In the genomic region with DNA sequence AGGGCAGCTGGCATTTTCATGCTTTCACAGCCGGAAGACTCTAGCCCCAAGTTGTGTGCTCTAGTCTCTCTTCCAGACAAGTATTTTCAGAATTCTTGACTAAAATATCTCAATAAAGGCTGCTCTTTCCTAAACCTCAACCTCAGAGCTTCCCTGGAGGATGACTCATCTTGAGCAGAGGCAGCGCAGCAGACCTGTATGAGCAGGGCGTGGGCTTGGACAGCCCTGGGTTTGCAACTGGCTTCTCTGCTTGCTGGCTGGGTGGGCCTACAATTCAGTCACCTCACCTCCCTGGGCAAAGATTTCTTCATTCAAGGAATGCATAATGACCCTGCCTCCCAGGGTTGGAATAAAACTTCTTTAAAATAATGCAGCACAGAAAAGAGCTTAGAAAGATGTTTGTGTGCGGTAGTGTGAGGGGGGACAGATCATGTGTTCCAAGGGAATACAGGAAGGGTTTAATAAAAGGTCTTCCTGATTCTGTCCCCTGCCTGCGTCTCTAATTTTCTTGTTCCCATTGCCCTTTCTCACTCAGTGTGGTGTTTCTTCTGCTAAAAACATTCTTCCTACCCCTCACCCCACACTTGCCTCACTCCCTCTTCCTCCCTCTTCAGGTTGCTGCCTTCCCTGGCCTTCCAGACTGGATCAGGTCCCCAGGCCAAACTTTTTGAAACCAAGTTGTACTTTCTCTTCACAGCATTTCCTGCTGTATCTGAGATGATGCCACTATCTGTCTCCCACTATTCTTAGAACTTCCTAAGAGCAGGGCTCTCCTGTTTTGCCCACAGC, we compare ENCODE assay signal across 11 cellular contexts. TPM values are rescaled to one million over a fixed set of nuclear protein-coding genes. Genes with fewer than 3 reads are reported as not detected.
DNase-seq lines count a peak whose midpoint lies in the region; ATAC-seq and TF ChIP-seq lines count a peak whose summit lies in the region.
"Had no signal": no experiment of that assay in that cellular context is flagged by ENCODE, and none has a peak within 500 bp of the region (broad histone marks: within the 10 kb centered on the region; RNA-seq: fewer than 3 reads in every experiment).

No MANE protein-coding gene starts in this region.

- 59% methylated on average over 5 of the region's 5 CpGs for WGBS in hepatocyte (ENCODE audit: low lambda C conversion rate, missing lambda C conversion rate)

- no peaks in the 10 kb centered on the region for H3K36me3 Mint-ChIP-seq in activated CD4-positive, alpha-beta T cell treated with anti-CD3 and anti-CD28 coated beads, Interleukin-2, amount 10 ng/mL, durations not matched to agents 7 days and 5 days (ENCODE audit: low read depth)
- H3K36me3 Mint-ChIP-seq in activated CD4-positive, alpha-beta memory T cell treated with anti-CD3 and anti-CD28 coated beads, Interleukin-2, amount 10 ng/mL, durations not matched to agents 7 days and 5 days (ENCODE audit: low read depth) = no peaks in the 10 kb centered on the region
- H3K36me3 Mint-ChIP-seq: CD4-positive, alpha-beta memory T cell had no signal

- H3K4me1 ChIP-seq in ACC112 (ENCODE audit: control insufficient read depth, insufficient read depth, low read length, unreplicated experiment) (peaks cover 29% of the 10 kb centered on the region), HEK293 (ENCODE audit: control insufficient read depth, insufficient read depth, low read length) (no peaks in the 10 kb centered on the region), adipocyte (ENCODE audit: control insufficient read depth, insufficient read depth, low read length) (peaks cover 27% of the 10 kb centered on the region), hepatocyte (ENCODE audit: insufficient read depth) (peaks cover 24% of the 10 kb centered on the region)
- H3K4me1 ChIP-seq: colonic mucosa had no signal

- no peaks in the 10 kb centered on the region for H3K9me2 ChIP-seq in hepatocyte (replicated peaks; ENCODE audit: insufficient read depth)

- H3K27me3 ChIP-seq in ACC112 (ENCODE audit: insufficient read depth, low read length) (peaks cover 2% of the 10 kb centered on the region; the same call in 1 of the 2 replicates), adipocyte (replicated peaks; ENCODE audit: control insufficient read depth, insufficient read depth, low read length) (peaks cover 5% of the 10 kb centered on the region), hepatocyte (no peaks in the 10 kb centered on the region)
- H3K27me3 ChIP-seq: colonic mucosa had no signal

- no peak for ATAC-seq in GM19328 (IDR thresholded peaks at IDR 0.05; ENCODE audit: unreplicated experiment)

- TF ChIP-seq CTCF in HEK293 (tag by site-specific recombination; IDR thresholded peaks at IDR 0.05) = no peak
- TF ChIP-seq CTCF in hepatocyte (IDR thresholded peaks at IDR 0.05; ENCODE audit: poor library complexity) = no peak

- H4K20me1 ChIP-seq in hepatocyte (ENCODE audit: insufficient read depth, poor library complexity, severe bottlenecking) = no peaks in the 10 kb centered on the region

- H2AFZ ChIP-seq in ACC112 (ENCODE audit: low read length, unreplicated experiment) (no peak overlapping the region), hepatocyte (no peak overlapping the region)

- H3K4me2 ChIP-seq in hepatocyte = peak overlapping the region; percentile 38

- H3K27ac Mint-ChIP-seq in activated CD4-positive, alpha-beta T cell treated with anti-CD3 and anti-CD28 coated beads, Interleukin-2, amount 10 ng/mL, durations not matched to agents 7 days and 5 days = no peak overlapping the region
- no peak overlapping the region for H3K27ac Mint-ChIP-seq in activated CD4-positive, alpha-beta memory T cell treated with anti-CD3 and anti-CD28 coated beads, Interleukin-2, amount 10 ng/mL, durations not matched to agents 7 days and 5 days
- H3K27ac Mint-ChIP-seq: CD4-positive, alpha-beta memory T cell had no signal

- no peak overlapping the region for H3K4me3 Mint-ChIP-seq in activated CD4-positive, alpha-beta T cell treated with anti-CD3 and anti-CD28 coated beads, Interleukin-2, amount 10 ng/mL, durations not matched to agents 7 days and 5 days
- H3K4me3 Mint-ChIP-seq in activated CD4-positive, alpha-beta memory T cell treated with anti-CD3 and anti-CD28 coated beads, Interleukin-2, amount 10 ng/mL, durations not matched to agents 7 days and 5 days = no peak overlapping the region
- H3K4me3 Mint-ChIP-seq: CD4-positive, alpha-beta memory T cell had no signal

- no peaks in the 10 kb centered on the region for H3K9me3 Mint-ChIP-seq in activated CD4-positive, alpha-beta T cell treated with anti-CD3 and anti-CD28 coated beads, Interleukin-2, amount 10 ng/mL, durations not matched to agents 7 days and 5 days
- H3K9me3 Mint-ChIP-seq in activated CD4-positive, alpha-beta memory T cell treated with anti-CD3 and anti-CD28 coated beads, Interleukin-2, amount 10 ng/mL, durations not matched to agents 7 days and 5 days = no peaks in the 10 kb centered on the region

- H3K9ac ChIP-seq in adipocyte (ENCODE audit: low read length) = peak overlapping the region; percentile 45

- no peaks in the 10 kb centered on the region for H3K79me2 ChIP-seq in ACC112 (ENCODE audit: control insufficient read depth, insufficient read depth, low read length, unreplicated experiment)
- no peaks in the 10 kb centered on the region for H3K79me2 ChIP-seq in hepatocyte

- CTCF ChIA-PET in HEK293 (lab: Yijun Ruan, JAX) = interaction anchor here (0.5 kb wide), 1 partner anchor 27 kb away, joined by 4 read pairs; no protein-coding TSS in a partner anchor
- CTCF ChIA-PET in activated CD4-positive, alpha-beta T cell treated with anti-CD3 and anti-CD28 coated beads, Interleukin-2, amount 10 ng/mL, durations not matched to agents 7 days and 5 days (lab: Charles Lee) = interaction anchor here (1.0 kb wide), 1 partner anchor 11 kb away, joined by 3 read pairs; no protein-coding TSS in a partner anchor
- CTCF ChIA-PET in activated CD4-positive, alpha-beta memory T cell treated with anti-CD3 and anti-CD28 coated beads, Interleukin-2, amount 10 ng/mL, durations not matched to agents 7 days and 5 days (lab: Charles Lee) = no interaction called here

- H3K27ac ChIP-seq in ACC112 (ENCODE audit: low read depth, low read length) (peak overlapping the region; percentile 67), HEK293 (ENCODE audit: extremely low read depth, low read depth, low read length) (no peak overlapping the region), hepatocyte (peak overlapping the region; percentile 87)
- H3K27ac ChIP-seq: colonic mucosa had no signal

- H3K36me3 ChIP-seq in ACC112 (ENCODE audit: insufficient read depth, low read length) (no peaks in the 10 kb centered on the region), HEK293 (ENCODE audit: control insufficient read depth in 2 of 2, insufficient read depth in 1 of 2, low read length in 2 of 2) (no peaks in the 10 kb centered on the region), adipocyte (ENCODE audit: control insufficient read depth, insufficient read depth, low read length, severe bottlenecking) (no peaks in the 10 kb centered on the region), hepatocyte (replicated peaks; ENCODE audit: insufficient read depth, low read depth) (no peaks in the 10 kb centered on the region)
- H3K36me3 ChIP-seq: colonic mucosa had no signal

- H3K4me3 ChIP-seq in ACC112 (ENCODE audit: low read depth, low read length) (no peak overlapping the region), HEK293 (ENCODE audit: low read depth, low read length) (no peak overlapping the region), adipocyte (ENCODE audit: low read length) (peak overlapping the region; percentile 50), hepatocyte (no peak overlapping the region)
- H3K4me3 ChIP-seq: colonic mucosa had no signal

- H3K9me3 ChIP-seq in HEK293 (ENCODE audit: control insufficient read depth, insufficient read depth, low read depth, low read length) = no peaks in the 10 kb centered on the region
- H3K9me3 ChIP-seq in adipocyte (ENCODE audit: control insufficient read depth, low read length) = no peaks in the 10 kb centered on the region
- no peaks in the 10 kb centered on the region for H3K9me3 ChIP-seq in hepatocyte (ENCODE audit: low read depth)
- H3K9me3 ChIP-seq: colonic mucosa had no signal

- POLR2A ChIA-PET in HEK293 (lab: Yijun Ruan, JAX) = interaction anchor here (0.9 to 1.6 kb wide), 2 partner anchors 11 to 252 kb away, joined by 3 read pairs; partner anchors contain the start of genes MRPS27 and PTCD2
- POLR2A ChIA-PET in activated CD4-positive, alpha-beta T cell treated with anti-CD3 and anti-CD28 coated beads, Interleukin-2, amount 10 ng/mL, durations not matched to agents 7 days and 5 days (lab: Charles Lee) = interaction anchor here (0.7 kb wide), 1 partner anchor 10 kb away, joined by 6 read pairs; no protein-coding TSS in a partner anchor
- POLR2A ChIA-PET in activated CD4-positive, alpha-beta memory T cell treated with anti-CD3 and anti-CD28 coated beads, Interleukin-2, amount 10 ng/mL, durations not matched to agents 7 days and 5 days (lab: Charles Lee) = no interaction called here

- peaks cover 4% of the 10 kb centered on the region for H3K27me3 Mint-ChIP-seq in activated CD4-positive, alpha-beta T cell treated with anti-CD3 and anti-CD28 coated beads, Interleukin-2, amount 10 ng/mL, durations not matched to agents 7 days and 5 days
- peaks cover 5% of the 10 kb centered on the region for H3K27me3 Mint-ChIP-seq in activated CD4-positive, alpha-beta memory T cell treated with anti-CD3 and anti-CD28 coated beads, Interleukin-2, amount 10 ng/mL, durations not matched to agents 7 days and 5 days

- peak; percentile 90 for DNase-seq in adipocyte (ENCODE audit: low read depth)
- DNase-seq in hepatocyte (ENCODE audit: low spot score) = peak; percentile 77
- no peak for DNase-seq in activated CD4-positive, alpha-beta T cell treated with anti-CD3 and anti-CD28 coated beads, Interleukin-2, amount 10 ng/mL, durations not matched to agents 7 days and 5 days
- DNase-seq in activated CD4-positive, alpha-beta memory T cell treated with anti-CD3 and anti-CD28 coated beads, Interleukin-2, amount 10 ng/mL, durations not matched to agents 7 days and 5 days = no peak
- DNase-seq in CD1c-positive myeloid dendritic cell (ENCODE audit: extremely low spot score) = no peak
- DNase-seq: CD4-positive, alpha-beta memory T cell; colonic mucosa; GOT3 had no signal

- H3K4me1 Mint-ChIP-seq in activated CD4-positive, alpha-beta T cell treated with anti-CD3 and anti-CD28 coated beads, Interleukin-2, amount 10 ng/mL, durations not matched to agents 7 days and 5 days = no peaks in the 10 kb centered on the region
- no peaks in the 10 kb centered on the region for H3K4me1 Mint-ChIP-seq in activated CD4-positive, alpha-beta memory T cell treated with anti-CD3 and anti-CD28 coated beads, Interleukin-2, amount 10 ng/mL, durations not matched to agents 7 days and 5 days
- H3K4me1 Mint-ChIP-seq: CD4-positive, alpha-beta memory T cell had no signal

TF ChIP-seq in HEK293, 187 proteins besides CTCF, POLR2A, EP300 and RAD21 (continues in another document):
- no peak for TF ChIP-seq ZNF610 (tag by site-specific recombination; IDR thresholded peaks at IDR 0.05; ENCODE audit: borderline replicate concordance)

RNA-seq across cellular contexts. Expression of gene MAP1B, which starts 39.4 kb away (rescaled TPM):
- total RNA-seq in hepatocyte = 40.8 and 82.4 TPM in 2 replicates
- 115 and 142 TPM in 2 replicates for polyA plus RNA-seq in hepatocyte
- total RNA-seq in activated CD4-positive, alpha-beta T cell treated with anti-CD3 and anti-CD28 coated beads, Interleukin-2, amount 10 ng/mL, durations not matched to agents 7 days and 5 days = under 1 TPM in 1 of 2 experiments, not detected in 1; 0.06 TPM
- total RNA-seq in activated CD4-positive, alpha-beta memory T cell treated with anti-CD3 and anti-CD28 coated beads, Interleukin-2, amount 10 ng/mL, durations not matched to agents 7 days and 5 days = under 1 TPM; 0.25 to 0.30 TPM
- total RNA-seq: CD4-positive, alpha-beta memory T cell had no signal

Comparison
In these comparisons a context has a peak if more than half of its experiments do, and no peak if none do; other contexts are left out.
1. DNase-seq: peak in adipocyte (single experiment) and hepatocyte (single experiment); none in activated CD4-positive, alpha-beta T cell treated with anti-CD3 and anti-CD28 coated beads, Interleukin-2, amount 10 ng/mL, durations not matched to agents 7 days and 5 days (single experiment), activated CD4-positive, alpha-beta memory T cell treated with anti-CD3 and anti-CD28 coated beads, Interleukin-2, amount 10 ng/mL, durations not matched to agents 7 days and 5 days (single experiment) and CD1c-positive myeloid dendritic cell (single experiment).
2. RNA of gene MAP1B, which starts 39.4 kb away (total RNA-seq): 40.8 to 82.4 TPM in hepatocyte; 0.25 to 0.30 TPM in activated CD4-positive, alpha-beta memory T cell treated with anti-CD3 and anti-CD28 coated beads, Interleukin-2, amount 10 ng/mL, durations not matched to agents 7 days and 5 days and 0.06 TPM in activated CD4-positive, alpha-beta T cell treated with anti-CD3 and anti-CD28 coated beads, Interleukin-2, amount 10 ng/mL, durations not matched to agents 7 days and 5 days; every median in the first group is over 10 times any median in the second.